ENCODE assay signal across 1 cellular context in genomic region chr5:174384509-174384947, GRCh38.
TF ChIP-seq lines count a peak whose summit lies in the region.

No MANE protein-coding gene starts in this region.

TF ChIP-seq in GM23338, 12 proteins besides CTCF, POLR2A, EP300 and RAD21 (continued from another document):
- no peak for TF ChIP-seq REST (IDR thresholded peaks at IDR 0.05; ENCODE audit: unreplicated experiment)
- TF ChIP-seq, protein P1, sequence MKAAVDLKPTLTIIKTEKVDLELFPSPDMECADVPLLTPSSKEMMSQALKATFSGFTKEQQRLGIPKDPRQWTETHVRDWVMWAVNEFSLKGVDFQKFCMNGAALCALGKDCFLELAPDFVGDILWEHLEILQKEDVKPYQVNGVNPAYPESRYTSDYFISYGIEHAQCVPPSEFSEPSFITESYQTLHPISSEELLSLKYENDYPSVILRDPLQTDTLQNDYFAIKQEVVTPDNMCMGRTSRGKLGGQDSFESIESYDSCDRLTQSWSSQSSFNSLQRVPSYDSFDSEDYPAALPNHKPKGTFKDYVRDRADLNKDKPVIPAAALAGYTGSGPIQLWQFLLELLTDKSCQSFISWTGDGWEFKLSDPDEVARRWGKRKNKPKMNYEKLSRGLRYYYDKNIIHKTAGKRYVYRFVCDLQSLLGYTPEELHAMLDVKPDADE (IDR thresholded peaks at IDR 0.05), result no peak
- TF ChIP-seq JUNB (IDR thresholded peaks at IDR 0.05; ENCODE audit: unreplicated experiment), result no peak
